ENCODE assay signal across 7 cellular contexts in the genomic region with DNA sequence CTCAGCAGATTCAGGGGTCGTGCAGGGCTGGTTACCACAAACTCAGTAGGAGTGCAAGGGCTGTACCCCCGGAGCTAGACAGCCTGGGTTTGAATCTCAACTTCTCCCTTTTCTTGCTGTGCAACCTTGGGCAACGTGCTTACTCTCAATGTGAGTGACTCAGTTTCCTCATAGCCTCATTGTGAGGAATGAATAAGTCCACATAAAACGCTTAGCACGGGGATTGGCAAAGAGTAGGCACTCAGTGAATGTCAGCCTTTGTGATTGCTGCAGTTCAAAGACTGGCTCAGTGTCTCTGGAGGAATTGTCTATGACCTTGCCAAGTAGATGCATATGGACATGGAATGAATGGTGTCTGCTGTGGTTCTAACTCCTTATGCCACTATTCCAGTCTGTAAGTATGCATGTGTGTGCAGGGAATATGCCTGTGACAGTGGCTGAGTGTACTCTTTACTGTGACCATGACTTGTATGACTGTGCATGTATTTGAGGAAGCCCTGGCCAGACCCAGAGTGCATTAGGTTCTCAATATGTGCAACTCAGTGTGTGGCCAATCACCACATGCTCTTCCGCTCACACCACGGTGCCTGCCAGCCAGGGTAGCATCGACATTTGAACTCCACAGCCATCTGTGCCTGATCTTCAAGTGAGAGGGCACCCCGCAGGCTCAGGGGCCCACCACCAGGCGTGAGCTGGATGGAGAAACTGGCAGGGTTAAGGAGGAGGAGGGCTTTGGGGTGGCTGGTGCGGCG. TPM values are rescaled to one million over a fixed set of nuclear protein-coding genes. Genes with fewer than 3 reads are reported as not detected.
A peak's percentile ranks its signal among the peaks of the same experiment; 100 is the strongest.
DNase-seq lines count a peak whose midpoint lies in the region; ATAC-seq, FAIRE-seq and TF ChIP-seq lines count a peak whose summit lies in the region.

No MANE protein-coding gene starts in this region.

- CTCF ChIA-PET in HCT116 (lab: Charles Lee): interaction anchor here (0.9 to 1.4 kb wide), 8 partner anchors 17 to 72 kb away, joined by 3 to 9 read pairs (median 5); a partner anchor contains a TSS
- CTCF ChIA-PET in H1 (lab: Charles Lee; ENCODE audit: partially characterized antibody): interaction anchor here (1.0 to 3.6 kb wide), 12 partner anchors 15 to 1089 kb away, joined by 3 to 24 read pairs (median 4); a partner anchor contains a TSS

- no peaks in the 10 kb centered on the region for H4K20me1 ChIP-seq in HCT116 (ENCODE audit: insufficient read depth)
- H4K20me1 ChIP-seq in H1 (replicated peaks in 1 of 2; ENCODE audit: control insufficient read depth in 1 of 2, insufficient read depth in 2 of 2, low read length in 2 of 2): peaks cover 0 to 2% of the 10 kb centered on the region in 2 experiments

- H3K18ac ChIP-seq in H1 (ENCODE audit: extremely low read depth, low read length): peak overlapping the region; percentile 27; the same call in 1 of the 2 replicates

- no peak for DNase-seq in HCT116 (ENCODE audit: low read depth, low spot score)
- peak; percentile 71 for DNase-seq in SK-MEL-5 (ENCODE audit: low read depth, low spot score)
- DNase-seq in H1 (ENCODE audit: low read depth in 1 of 2, low spot score in 2 of 2): no peak
- DNase-seq in aorta: peak in 1 of 2 donors; percentile 71
- no peak for DNase-seq in DMS53 (lab: John Stamatoyannopoulos, UW)

- H3K9ac ChIP-seq in HCT116 (ENCODE audit: low read length) (peak overlapping the region; percentile 72), H1 (replicated peaks in 1 of 4; ENCODE audit: extremely low read depth in 1 of 4, low read depth in 3 of 4, low read length in 3 of 4) (peak overlapping the region in 2 of 4 experiments; percentile 31 to 45; a peak in 3 of 7 replicates), mucosa of stomach (ENCODE audit: low read length) (peak overlapping the region; percentile 46)

- H3K79me1 ChIP-seq in H1 (ENCODE audit: low read depth, low read length): no peaks in the 10 kb centered on the region

- TF ChIP-seq CTCF in HCT116 (IDR thresholded peaks at IDR 0.05 in 2 of 3, conservative IDR thresholded peaks at IDR 0.05 in 1 of 3; ENCODE audit: borderline replicate concordance in 1 of 3, insufficient read depth in 1 of 3, low read depth in 2 of 3, low read length in 2 of 3) (no peak), H1 (IDR thresholded peaks at IDR 0.05; ENCODE audit: control extremely low read depth in 1 of 3, insufficient read depth in 1 of 3, low read depth in 1 of 3, low read length in 3 of 3) (no peak)

- H2AFZ ChIP-seq in HCT116 (ENCODE audit: low read depth, low read length, poor library complexity, severe bottlenecking): no peak overlapping the region
- H2AFZ ChIP-seq in H1 (ENCODE audit: low read length): no peak overlapping the region

- no peak overlapping the region for H2BK5ac ChIP-seq in H1 (ENCODE audit: low read depth, low read length)

- in situ Hi-C loops in SK-MEL-5 (cut with HindIII; ENCODE audit: low pct_unique_long_range_greater_than_20kb, low sequenced_read_pairs): no loop called here

- RAD21 ChIA-PET in HCT116 (lab: Charles Lee; ENCODE audit: low non-redundant PET in 1 of 2, low total read pairs in 2 of 2, uncharacterized antibody in 2 of 2, unreplicated experiment in 2 of 2): interaction anchor here (0.8 to 1.3 kb wide), 7 partner anchors 17 to 1179 kb away, joined by 3 to 5 read pairs (median 4); no protein-coding TSS in a partner anchor

- no peak overlapping the region for H4K8ac ChIP-seq in H1 (ENCODE audit: extremely low read depth, insufficient read depth, low read length)

- no peak overlapping the region for H3K14ac ChIP-seq in H1 (ENCODE audit: insufficient read length)

- H3K27me3 ChIP-seq in HCT116 (ENCODE audit: insufficient read depth, low read length): no peaks in the 10 kb centered on the region
- no peaks in the 10 kb centered on the region; a peak in 1 of 7 replicates for H3K27me3 ChIP-seq in H1 (replicated peaks in 1 of 4; ENCODE audit: control insufficient read depth in 3 of 4, extremely low read depth in 1 of 4, insufficient read depth in 3 of 4, low read length in 3 of 4)
- H3K27me3 ChIP-seq in mucosa of stomach (ENCODE audit: control insufficient read depth, insufficient read depth, low read length): no peaks in the 10 kb centered on the region
- H3K27me3 ChIP-seq in aorta (ENCODE audit: control insufficient read depth in 1 of 2, insufficient read depth in 2 of 2, low read length in 1 of 2): no peaks in the 10 kb centered on the region

- no peak overlapping the region for H3K23ac ChIP-seq in H1 (ENCODE audit: insufficient read length)

- H3K9me3 ChIP-seq in HCT116 (ENCODE audit: control insufficient read depth in 1 of 2, insufficient read depth in 1 of 2, low read depth in 1 of 2, low read length in 2 of 2): no peaks in the 10 kb centered on the region
- no peaks in the 10 kb centered on the region for H3K9me3 ChIP-seq in H1 (ENCODE audit: insufficient read depth in 2 of 2, low read depth in 1 of 2, low read length in 1 of 2)
- no peaks in the 10 kb centered on the region for H3K9me3 ChIP-seq in mucosa of stomach (ENCODE audit: control insufficient read depth, low read length)
- H3K9me3 ChIP-seq in aorta (ENCODE audit: control insufficient read depth, low read length): no peaks in the 10 kb centered on the region

- H3K23me2 ChIP-seq in H1 (ENCODE audit: low read depth, low read length): peaks cover 5% of the 10 kb centered on the region; the same call in 1 of the 2 replicates

- TF ChIP-seq POLR2A in HCT116 (IDR thresholded peaks at IDR 0.05; ENCODE audit: borderline replicate concordance, extremely low read depth, insufficient read depth, insufficient read length) (no peak), H1 (IDR thresholded peaks at IDR 0.05; ENCODE audit: control extremely low read depth in 1 of 2, low read depth in 2 of 2, low read length in 2 of 2) (no peak)

- BruUV-seq in HCT116 (replicated peaks; lab: Mats Ljungman, UMichigan): TSS peak; percentile 92

- no peak for FAIRE-seq in H1 (lab: Jason Lieb, UNC)

- TF ChIP-seq EP300 in H1 (IDR thresholded peaks at IDR 0.05; ENCODE audit: borderline replicate concordance in 1 of 2, low read depth in 2 of 2, low read length in 2 of 2): no peak

- H2BK12ac ChIP-seq in H1 (ENCODE audit: low read depth, low read length): peak overlapping the region; percentile 35; the same call in 1 of the 2 replicates

- no peak overlapping the region for H4K5ac ChIP-seq in H1 (ENCODE audit: insufficient read length, low read depth, low read length)

- peak overlapping the region; percentile 48 to 92 for H3K4me3 ChIP-seq in HCT116 (replicated peaks in 1 of 2; ENCODE audit: low read depth in 1 of 2, low read length in 2 of 2)
- peak overlapping the region in 3 of 4 experiments; percentile 14 to 52 (median 17); a peak in 5 of 8 replicates for H3K4me3 ChIP-seq in H1 (ENCODE audit: extremely low read depth in 1 of 4, insufficient read depth in 2 of 4, low read depth in 3 of 4, low read length in 4 of 4)
- peak overlapping the region; percentile 5 for H3K4me3 ChIP-seq in mucosa of stomach (ENCODE audit: low read length)
- H3K4me3 ChIP-seq in aorta (ENCODE audit: low read length in 2 of 2): peak overlapping the region in 1 of 2 donors; percentile 39

- H3K4me2 ChIP-seq in HCT116 (ENCODE audit: low read length) (peak overlapping the region; percentile 97), H1 (ENCODE audit: insufficient read depth in 1 of 2, low read depth in 2 of 2, low read length in 2 of 2) (peak overlapping the region; percentile 67 to 76)

- no peaks in the 10 kb centered on the region for H3K36me3 ChIP-seq in HCT116 (ENCODE audit: control insufficient read depth in 1 of 2, insufficient read depth in 2 of 2, low read length in 2 of 2)
- H3K36me3 ChIP-seq in H1 (ENCODE audit: control insufficient read depth in 2 of 4, insufficient read depth in 4 of 4, low read length in 3 of 4): no peaks in the 10 kb centered on the region
- H3K36me3 ChIP-seq in mucosa of stomach (ENCODE audit: control insufficient read depth, insufficient read depth, low read length): no peaks in the 10 kb centered on the region
- H3K36me3 ChIP-seq in aorta (ENCODE audit: control insufficient read depth in 1 of 2, insufficient read depth in 2 of 2, low read length in 1 of 2): no peaks in the 10 kb centered on the region

- H2AK5ac ChIP-seq in H1 (ENCODE audit: low read depth, low read length): no peak overlapping the region

- peaks cover 3% of the 10 kb centered on the region; the same call in 1 of the 2 replicates for H3K79me2 ChIP-seq in HCT116 (ENCODE audit: insufficient read depth, low read length)
- no peaks in the 10 kb centered on the region for H3K79me2 ChIP-seq in H1 (ENCODE audit: control insufficient read depth in 1 of 2, insufficient read depth in 2 of 2, low read length in 2 of 2)

- H2BK120ac ChIP-seq in H1 (replicated peaks; ENCODE audit: low read depth, low read length): no peak overlapping the region

- TF ChIP-seq RAD21 in HCT116 (IDR thresholded peaks at IDR 0.05; ENCODE audit: low read depth): no peak
- no peak for TF ChIP-seq RAD21 in H1 (IDR thresholded peaks at IDR 0.05 in 1 of 2, conservative IDR thresholded peaks at IDR 0.05 in 1 of 2; ENCODE audit: low read depth in 2 of 2, low read length in 2 of 2)

- ATAC-seq in HCT116 (no peak), aorta (ENCODE audit: low FRiP score) (no peak), GM18909 (IDR thresholded peaks at IDR 0.05; ENCODE audit: poor library complexity, unreplicated experiment) (no peak)

- H3K27ac ChIP-seq in HCT116 (ENCODE audit: low read depth, low read length): peak overlapping the region; percentile 73
- 0 out of 2 replicates have a peak overlapping the region, but pooled peaks have one; percentile 22 for H3K27ac ChIP-seq in H1 (ENCODE audit: low read depth, low read length)
- peak overlapping the region; percentile 53 to 59 for H3K27ac ChIP-seq in aorta (ENCODE audit: low read depth in 1 of 2, low read length in 2 of 2)

- intact Hi-C loops in HCT116 (cut with micrococcal nuclease) (no loop called here), aorta (cut with DNase I) (no loop called here)

- H2BK15ac ChIP-seq in H1 (ENCODE audit: low read length): no peak overlapping the region

- POLR2A ChIA-PET in HCT116 (lab: Charles Lee): interaction anchor here (0.6 to 2.0 kb wide), 11 partner anchors 8 to 105 kb away, joined by 3 to 12 read pairs (median 5); a partner anchor contains a TSS
- POLR2A ChIA-PET in H1 (lab: Charles Lee; ENCODE audit: partially characterized antibody): interaction anchor here (1.1 to 11.3 kb wide), 6 partner anchors 10 to 62 kb away, joined by 3 to 149 read pairs (median 4); a partner anchor contains a TSS

- H4K91ac ChIP-seq in H1 (replicated peaks; ENCODE audit: insufficient read length, low read length): peak overlapping the region; percentile 7

- no peak overlapping the region for H3K56ac ChIP-seq in H1 (replicated peaks; ENCODE audit: insufficient read length, low read depth, low read length)

- no peak overlapping the region for H3K4ac ChIP-seq in H1 (replicated peaks; ENCODE audit: insufficient read length, low read depth, low read length)

- H3K4me1 ChIP-seq in HCT116 (ENCODE audit: control insufficient read depth in 1 of 2, insufficient read depth in 2 of 2, low read length in 2 of 2): peaks cover 21 to 53% of the 10 kb centered on the region in 2 experiments
- H3K4me1 ChIP-seq in H1 (replicated peaks in 1 of 4; ENCODE audit: control insufficient read depth in 3 of 4, insufficient read depth in 4 of 4, low read length in 3 of 4): peaks cover 0 to 26% (median 12%) of the 10 kb centered on the region in 4 experiments; a peak in 6 of 7 replicates
- H3K4me1 ChIP-seq in mucosa of stomach (ENCODE audit: control insufficient read depth, insufficient read depth, low read length): peaks cover 57% of the 10 kb centered on the region
- H3K4me1 ChIP-seq in aorta (ENCODE audit: control insufficient read depth in 1 of 2, insufficient read depth in 2 of 2, low read length in 2 of 2): no peaks in the 10 kb centered on the region

- WGBS in H1 (ENCODE audit: extremely low coverage in 1 of 2, insufficient coverage in 1 of 2, insufficient read length in 1 of 2, insufficient replicate concordance in 2 of 2, low coverage in 1 of 2, low lambda C conversion rate in 2 of 2, missing lambda C conversion rate in 1 of 2), 2 experiments: 81% methylated on average over 12 of the region's 12 CpGs; no CpG with 5 or more reads in 1 of the 2 experiments
- WGBS in aorta, 2 donors: 38 to 44% methylated on average over 12 of the region's 12 CpGs

- H3K9me2 ChIP-seq in HCT116 (ENCODE audit: insufficient read depth): no peaks in the 10 kb centered on the region

- H2BK20ac ChIP-seq in H1 (ENCODE audit: low read length): no peak overlapping the region

RNA-seq across cellular contexts. Expression of a gene that starts 0.9 kb away (rescaled TPM):
- 10.3 TPM for total RNA-seq in HCT116 (2021; ENCODE audit: unreplicated experiment)
- polyA plus RNA-seq in HCT116 (2012): 4.6 and 6.5 TPM in 2 replicates
- 4.1 and 5.7 TPM in 2 replicates for total RNA-seq in SK-MEL-5 (2014; rRNA removed; shearing (Covaris generic))
- 3.5 and 4.3 TPM in 2 replicates for polyA plus RNA-seq in SK-MEL-5 (2015; cell fraction: cytosol; rRNA removed)
- polyA plus RNA-seq in SK-MEL-5 (2015; cell fraction: nucleus; rRNA removed): 2.8 and 7.0 TPM in 2 replicates
- total RNA-seq in H1 (2021; fragmentation: NEBNext Ultra II Directional; extraction: Animal tissue kit (Norgen Biotek cat#: 25700)): 3.2 and 4.9 TPM in 2 replicates
- 12.2 and 13.0 TPM in 2 replicates for polyA plus RNA-seq in H1 (2011; rRNA removed)
- polyA plus RNA-seq in H1 (2011; cell fraction: cytosol; rRNA removed): 7.5 TPM
- polyA plus RNA-seq in H1 (2011; cell fraction: nucleus; rRNA removed): 9.4 TPM
- polyA plus RNA-seq in H1 (2012, experiment 1 of 2): 3.3 to 4.6 TPM (median 4.3 TPM) in 4 replicates
- polyA plus RNA-seq in H1 (2012, experiment 2 of 2): 6.7 TPM
- 3.5 TPM for polyA plus RNA-seq in H1 (2013, experiment 1 of 2)
- polyA plus RNA-seq in H1 (2013, experiment 2 of 2): 3.8 TPM
- 2.1 and 6.2 TPM in 2 replicates for polyA minus RNA-seq in H1 (2011; rRNA and poly(A)+ RNA removed)
- 5.6 TPM for polyA minus RNA-seq in H1 (2011; cell fraction: cytosol; rRNA and poly(A)+ RNA removed)
- 5.2 TPM for polyA minus RNA-seq in H1 (2011; cell fraction: nucleus; rRNA and poly(A)+ RNA removed)
- 1 to 10 TPM; 2.2 to 2.9 TPM for total RNA-seq in aorta
- polyA plus RNA-seq in aorta: 1 to 10 TPM in 1 of 2 donors, under 1 TPM in 1; 0.63 to 5.1 TPM

RNA-seq across cellular contexts. Expression of a gene that starts 0.9 kb away (rescaled TPM):
- total RNA-seq in HCT116 (2021; ENCODE audit: unreplicated experiment): 21.3 TPM
- polyA plus RNA-seq in HCT116 (2012): 27.0 and 31.4 TPM in 2 replicates
- total RNA-seq in SK-MEL-5 (2014; rRNA removed; shearing (Covaris generic)): 4.2 and 4.6 TPM in 2 replicates
- 8.6 and 9.4 TPM in 2 replicates for polyA plus RNA-seq in SK-MEL-5 (2015; cell fraction: cytosol; rRNA removed)
- polyA plus RNA-seq in SK-MEL-5 (2015; cell fraction: nucleus; rRNA removed): 46.4 and 60.5 TPM in 2 replicates
- 10.1 and 11.3 TPM in 2 replicates for total RNA-seq in H1 (2021; fragmentation: NEBNext Ultra II Directional; extraction: Animal tissue kit (Norgen Biotek cat#: 25700))
- 16.7 and 23.9 TPM in 2 replicates for polyA plus RNA-seq in H1 (2011; rRNA removed)
- 12.0 TPM for polyA plus RNA-seq in H1 (2011; cell fraction: cytosol; rRNA removed)
- polyA plus RNA-seq in H1 (2011; cell fraction: nucleus; rRNA removed): 36.5 TPM
- 5.4 to 12.0 TPM (median 10.1 TPM) in 4 replicates for polyA plus RNA-seq in H1 (2012, experiment 1 of 2)
- 10.8 TPM for polyA plus RNA-seq in H1 (2012, experiment 2 of 2)
- 10.9 TPM for polyA plus RNA-seq in H1 (2013, experiment 1 of 2)
- 11.2 TPM for polyA plus RNA-seq in H1 (2013, experiment 2 of 2)
- polyA minus RNA-seq in H1 (2011; rRNA and poly(A)+ RNA removed): 7.2 and 13.4 TPM in 2 replicates
- polyA minus RNA-seq in H1 (2011; cell fraction: cytosol; rRNA and poly(A)+ RNA removed): 3.4 TPM
- polyA minus RNA-seq in H1 (2011; cell fraction: nucleus; rRNA and poly(A)+ RNA removed): 15.6 TPM
- total RNA-seq in aorta: 10 to 100 TPM; 10.3 to 13.3 TPM
- 10 to 100 TPM in 1 of 2 donors, 1 to 10 TPM in 1; 2.8 to 16.9 TPM for polyA plus RNA-seq in aorta

RNA-seq across cellular contexts. Expression of a gene that starts 3.3 kb away (rescaled TPM):
- total RNA-seq in HCT116 (2021; ENCODE audit: unreplicated experiment): 6.1 TPM
- 11.9 and 12.5 TPM in 2 replicates for polyA plus RNA-seq in HCT116 (2012)
- total RNA-seq in SK-MEL-5 (2014; rRNA removed; shearing (Covaris generic)): 0.24 and 1.1 TPM in 2 replicates
- 0.62 and 1.7 TPM in 2 replicates for polyA plus RNA-seq in SK-MEL-5 (2015; cell fraction: cytosol; rRNA removed)
- polyA plus RNA-seq in SK-MEL-5 (2015; cell fraction: nucleus; rRNA removed): 2.6 and 3.8 TPM in 2 replicates
- 1.7 and 2.0 TPM in 2 replicates for total RNA-seq in H1 (2021; fragmentation: NEBNext Ultra II Directional; extraction: Animal tissue kit (Norgen Biotek cat#: 25700))
- 5.4 and 9.1 TPM in 2 replicates for polyA plus RNA-seq in H1 (2011; rRNA removed)
- polyA plus RNA-seq in H1 (2011; cell fraction: cytosol; rRNA removed): 5.7 TPM
- 6.6 TPM for polyA plus RNA-seq in H1 (2011; cell fraction: nucleus; rRNA removed)
- polyA plus RNA-seq in H1 (2012, experiment 1 of 2): 3.9 to 4.4 TPM (median 4.0 TPM) in 4 replicates
- polyA plus RNA-seq in H1 (2012, experiment 2 of 2): 2.7 TPM
- 4.9 TPM for polyA plus RNA-seq in H1 (2013, experiment 1 of 2)
- 4.1 TPM for polyA plus RNA-seq in H1 (2013, experiment 2 of 2)
- polyA minus RNA-seq in H1 (2011; rRNA and poly(A)+ RNA removed): 5.0 and 5.9 TPM in 2 replicates
- polyA minus RNA-seq in H1 (2011; cell fraction: cytosol; rRNA and poly(A)+ RNA removed): 4.9 TPM
- 6.2 TPM for polyA minus RNA-seq in H1 (2011; cell fraction: nucleus; rRNA and poly(A)+ RNA removed)
- total RNA-seq in aorta: 1 to 10 TPM; 6.9 to 9.3 TPM
- polyA plus RNA-seq in aorta: 1 to 10 TPM; 1.6 TPM

RNA-seq across cellular contexts. Expression of a gene that starts 7.9 kb away (rescaled TPM):
- total RNA-seq in HCT116 (2021; ENCODE audit: unreplicated experiment): 146 TPM
- 101 and 103 TPM in 2 replicates for polyA plus RNA-seq in HCT116 (2012)
- total RNA-seq in SK-MEL-5 (2014; rRNA removed; shearing (Covaris generic)): 80.5 and 80.7 TPM in 2 replicates
- polyA plus RNA-seq in SK-MEL-5 (2015; cell fraction: cytosol; rRNA removed): 109 and 111 TPM in 2 replicates
- 533 and 550 TPM in 2 replicates for polyA plus RNA-seq in SK-MEL-5 (2015; cell fraction: nucleus; rRNA removed)
- 88.8 and 97.8 TPM in 2 replicates for total RNA-seq in H1 (2021; fragmentation: NEBNext Ultra II Directional; extraction: Animal tissue kit (Norgen Biotek cat#: 25700))
- 76.7 and 123 TPM in 2 replicates for polyA plus RNA-seq in H1 (2011; rRNA removed)
- polyA plus RNA-seq in H1 (2011; cell fraction: cytosol; rRNA removed): 76.7 TPM
- polyA plus RNA-seq in H1 (2011; cell fraction: nucleus; rRNA removed): 310 TPM
- 72.6 to 93.2 TPM (median 89.6 TPM) in 4 replicates for polyA plus RNA-seq in H1 (2012, experiment 1 of 2)
- polyA plus RNA-seq in H1 (2012, experiment 2 of 2): 133 TPM
- 61.4 TPM for polyA plus RNA-seq in H1 (2013, experiment 1 of 2)
- 54.6 TPM for polyA plus RNA-seq in H1 (2013, experiment 2 of 2)
- polyA minus RNA-seq in H1 (2011; rRNA and poly(A)+ RNA removed): 47.8 and 50.1 TPM in 2 replicates
- polyA minus RNA-seq in H1 (2011; cell fraction: cytosol; rRNA and poly(A)+ RNA removed): 33.3 TPM
- 86.7 TPM for polyA minus RNA-seq in H1 (2011; cell fraction: nucleus; rRNA and poly(A)+ RNA removed)
- 10 to 100 TPM; 46.8 to 58.8 TPM for total RNA-seq in aorta
- polyA plus RNA-seq in aorta: 10 to 100 TPM; 34.6 to 47.1 TPM

RNA-seq across cellular contexts. Expression of a gene that starts 21.2 kb away (rescaled TPM):
- total RNA-seq in HCT116 (2021; ENCODE audit: unreplicated experiment) (not detected), aorta (under 1 TPM in 1 of 2 donors, not detected in 1; 0.51 TPM)
- 0.18 and 0.41 TPM in 2 replicates for polyA plus RNA-seq in HCT116 (2012)
- total RNA-seq in SK-MEL-5 (2014; rRNA removed; shearing (Covaris generic)): not detected in 2 replicates
- polyA plus RNA-seq in SK-MEL-5 (2015; cell fraction: cytosol; rRNA removed): not detected in 2 replicates
- 0.12 TPM in 1 of 2 replicates, not detected in the other for polyA plus RNA-seq in SK-MEL-5 (2015; cell fraction: nucleus; rRNA removed)
- total RNA-seq in H1 (2021; fragmentation: NEBNext Ultra II Directional; extraction: Animal tissue kit (Norgen Biotek cat#: 25700)): 0.57 and 0.58 TPM in 2 replicates
- polyA plus RNA-seq in H1 (2011; rRNA removed) (0.68 and 0.94 TPM in 2 replicates), aorta (1 to 10 TPM in 1 of 2 donors, not detected in 1; 1.3 TPM)
- 0.74 TPM for polyA plus RNA-seq in H1 (2011; cell fraction: cytosol; rRNA removed)
- 1.1 TPM for polyA plus RNA-seq in H1 (2011; cell fraction: nucleus; rRNA removed)
- polyA plus RNA-seq in H1 (2012, experiment 1 of 2): 0.37 to 0.74 TPM (median 0.57 TPM) in 4 replicates
- polyA plus RNA-seq in H1 (2012, experiment 2 of 2): 0.38 TPM
- polyA plus RNA-seq in H1 (2013, experiment 1 of 2): 0.20 TPM
- 0.15 TPM for polyA plus RNA-seq in H1 (2013, experiment 2 of 2)
- polyA minus RNA-seq in H1 (2011; rRNA and poly(A)+ RNA removed): 0.63 and 0.69 TPM in 2 replicates
- not detected for polyA minus RNA-seq in H1 (2011; cell fraction: cytosol; rRNA and poly(A)+ RNA removed)
- not detected for polyA minus RNA-seq in H1 (2011; cell fraction: nucleus; rRNA and poly(A)+ RNA removed)

Comparison
In these comparisons a context has a peak if more than half of its experiments do, and no peak if none do; other contexts are left out.
1. H3K27ac ChIP-seq: peak in every context shown above with its lines; median percentile 73 in HCT116; 56 in aorta; 22 in H1.